Comparison of ENCODE assay signal across 9 cellular contexts in genomic region chr2:175030380-175031271, GRCh38. TPM values are rescaled to one million over a fixed set of nuclear protein-coding genes. Genes with fewer than 3 reads are reported as not detected.
A peak's percentile ranks its signal among the peaks of the same experiment; 100 is the strongest.
DNase-seq lines count a peak whose midpoint lies in the region; ATAC-seq lines count a peak whose summit lies in the region.
"Had no signal": no experiment of that assay in that cellular context is flagged by ENCODE, and none has a peak within 500 bp of the region (broad histone marks: within the 10 kb centered on the region; RNA-seq: fewer than 3 reads in every experiment).

No MANE protein-coding gene starts in this region.

- no peaks in the 10 kb centered on the region for H3K9me3 ChIP-seq in SJSA1 (replicated peaks)

- H3K4me3 ChIP-seq in SJSA1 (no peak overlapping the region), skeletal muscle cell (ENCODE audit: low read depth, low read length) (no peak overlapping the region)
- H3K4me3 ChIP-seq: BLaER1 treated with 17β-estradiol and CSF1 and Interleukin-3, amounts not matched to agents 10 nM and 100 nM had no signal

- no peak for ATAC-seq in HG02571 (IDR thresholded peaks at IDR 0.05; ENCODE audit: unreplicated experiment)

- H3K36me3 ChIP-seq in SJSA1, result no peaks in the 10 kb centered on the region
- H3K36me3 ChIP-seq: BLaER1 treated with 17β-estradiol and CSF1 and Interleukin-3, amounts not matched to agents 10 nM and 100 nM had no signal

- H3K27me3 ChIP-seq in SJSA1 (replicated peaks), result no peaks in the 10 kb centered on the region
- H3K27me3 ChIP-seq: BLaER1 treated with 17β-estradiol and CSF1 and Interleukin-3, amounts not matched to agents 10 nM and 100 nM had no signal

- H3K4me1 ChIP-seq in SJSA1 (replicated peaks), result peaks cover 11% of the 10 kb centered on the region

- no peak overlapping the region for H3K27ac ChIP-seq in SJSA1
- H3K27ac ChIP-seq: BLaER1 treated with 17β-estradiol and CSF1 and Interleukin-3, amounts not matched to agents 10 nM and 100 nM had no signal

- peak; percentile 42 to 55 for DNase-seq in NCI-H2081 (lab: John Stamatoyannopoulos, UW)
- DNase-seq in NCI-H2081 treated with DMSO at 0.1 percent for 48 hours (lab: John Stamatoyannopoulos, UW), result no peak
- peak; percentile 8 for DNase-seq in HS-5 (ENCODE audit: low read depth)
- peak; percentile 23 to 53 for DNase-seq in SJSA1 (ENCODE audit: low read depth in 1 of 2, low spot score in 2 of 2)
- peak; percentile 64 for DNase-seq in fibroblast of peridontal ligament (ENCODE audit: extremely low read depth)
- DNase-seq in skeletal muscle cell (ENCODE audit: low read depth), result peak; percentile 13
- no peak for DNase-seq in C1 segment of cervical spinal cord (lab: John Stamatoyannopoulos, UW)

RNA-seq across cellular contexts. Expression of gene CHN1, which starts 25.4 kb away (rescaled TPM):
- 35.8 and 62.0 TPM in 2 replicates for total RNA-seq in SJSA1 (2014; rRNA removed; shearing (Covaris generic))

Comparison
In these comparisons a context has a peak if more than half of its experiments do, and no peak if none do; other contexts are left out.
1. DNase-seq: peak in NCI-H2081 (2 of 2), HS-5 (single experiment), SJSA1 (2 of 2), fibroblast of peridontal ligament (single experiment) and skeletal muscle cell (single experiment); none in NCI-H2081 treated with DMSO at 0.1 percent for 48 hours (single experiment) and C1 segment of cervical spinal cord (0 of 14).